Comparison of ENCODE assay signal across 2 cellular contexts in genomic region chr1:35564037-35564883, GRCh38.
TF ChIP-seq lines count a peak whose summit lies in the region.

No MANE protein-coding gene starts in this region.

TF ChIP-seq in HCT116, 20 proteins besides CTCF, POLR2A, EP300 and RAD21:
- TF ChIP-seq, protein P1, sequence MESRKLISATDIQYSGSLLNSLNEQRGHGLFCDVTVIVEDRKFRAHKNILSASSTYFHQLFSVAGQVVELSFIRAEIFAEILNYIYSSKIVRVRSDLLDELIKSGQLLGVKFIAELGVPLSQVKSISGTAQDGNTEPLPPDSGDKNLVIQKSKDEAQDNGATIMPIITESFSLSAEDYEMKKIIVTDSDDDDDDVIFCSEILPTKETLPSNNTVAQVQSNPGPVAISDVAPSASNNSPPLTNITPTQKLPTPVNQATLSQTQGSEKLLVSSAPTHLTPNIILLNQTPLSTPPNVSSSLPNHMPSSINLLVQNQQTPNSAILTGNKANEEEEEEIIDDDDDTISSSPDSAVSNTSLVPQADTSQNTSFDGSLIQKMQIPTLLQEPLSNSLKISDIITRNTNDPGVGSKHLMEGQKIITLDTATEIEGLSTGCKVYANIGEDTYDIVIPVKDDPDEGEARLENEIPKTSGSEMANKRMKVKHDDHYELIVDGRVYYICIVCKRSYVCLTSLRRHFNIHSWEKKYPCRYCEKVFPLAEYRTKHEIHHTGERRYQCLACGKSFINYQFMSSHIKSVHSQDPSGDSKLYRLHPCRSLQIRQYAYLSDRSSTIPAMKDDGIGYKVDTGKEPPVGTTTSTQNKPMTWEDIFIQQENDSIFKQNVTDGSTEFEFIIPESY (IDR thresholded peaks at IDR 0.05; ENCODE audit: extremely low read depth, insufficient replicate concordance, low read length): no peak
- no peak for TF ChIP-seq TCF7L2 (IDR thresholded peaks at IDR 0.05; ENCODE audit: borderline replicate concordance, extremely low read depth, insufficient read depth, insufficient read length)
- TF ChIP-seq EZH2 (IDR thresholded peaks at IDR 0.05): no peak
- TF ChIP-seq YY1 (IDR thresholded peaks at IDR 0.05; ENCODE audit: extremely low read depth, insufficient replicate concordance, low read depth, low read length): no peak
- TF ChIP-seq CBX3 (IDR thresholded peaks at IDR 0.05; ENCODE audit: low read depth): no peak
- no peak for TF ChIP-seq JUND (IDR thresholded peaks at IDR 0.05)

TF ChIP-seq in liver, 16 proteins besides CTCF, POLR2A, EP300 and RAD21:
- TF ChIP-seq, protein P1 (IDR thresholded peaks at IDR 0.05): no peak
- TF ChIP-seq RXRA (IDR thresholded peaks at IDR 0.05) (peak in 1 of 2 donors; percentile 23), TAF1 (conservative IDR thresholded peaks at IDR 0.05) (no peak)
